1 cellular context compared by ENCODE assay signal in the genomic region with DNA sequence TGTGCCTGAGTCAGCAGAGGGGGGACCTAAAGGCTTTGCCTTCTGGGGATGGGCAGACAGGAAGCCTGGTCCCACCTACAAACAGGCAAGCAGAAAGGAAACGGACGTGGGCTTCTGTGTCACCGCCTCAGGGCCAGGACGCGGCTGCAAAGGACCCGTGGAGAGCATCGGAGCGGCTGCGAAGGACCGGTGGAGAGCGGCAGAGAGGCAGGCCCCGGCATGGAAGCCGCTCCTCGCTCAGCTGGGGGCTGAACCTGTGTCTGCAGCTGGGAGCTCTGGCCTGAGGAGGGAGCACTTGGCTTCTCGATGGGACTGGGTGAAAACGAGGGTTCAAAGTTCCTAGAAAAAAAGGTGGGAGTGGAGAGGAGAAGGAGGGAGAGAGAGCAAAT.
TF ChIP-seq lines count a peak whose summit lies in the region.

No MANE protein-coding gene starts in this region.

TF ChIP-seq in H1, 55 proteins besides CTCF, POLR2A, EP300 and RAD21 (continued from another document):
- TF ChIP-seq CHD7 (IDR thresholded peaks at IDR 0.05; ENCODE audit: insufficient replicate concordance, low read length) (no peak), KDM5A (IDR thresholded peaks at IDR 0.05; ENCODE audit: low read length) (no peak), CBX8 (IDR thresholded peaks at IDR 0.05; ENCODE audit: borderline replicate concordance, low read depth, low read length) (no peak), TCF12 (IDR thresholded peaks at IDR 0.05; ENCODE audit: low read depth, low read length) (no peak), RNF2 (IDR thresholded peaks at IDR 0.05; ENCODE audit: borderline replicate concordance, low read depth, low read length, missing control alignments, poor library complexity, severe bottlenecking) (no peak), SP4 (IDR thresholded peaks at IDR 0.05; ENCODE audit: low read length) (no peak), TAF7 (optimal IDR thresholded peaks at IDR 0.05; ENCODE audit: borderline replicate concordance, low read depth, low read length) (no peak)
